In the genomic region with DNA sequence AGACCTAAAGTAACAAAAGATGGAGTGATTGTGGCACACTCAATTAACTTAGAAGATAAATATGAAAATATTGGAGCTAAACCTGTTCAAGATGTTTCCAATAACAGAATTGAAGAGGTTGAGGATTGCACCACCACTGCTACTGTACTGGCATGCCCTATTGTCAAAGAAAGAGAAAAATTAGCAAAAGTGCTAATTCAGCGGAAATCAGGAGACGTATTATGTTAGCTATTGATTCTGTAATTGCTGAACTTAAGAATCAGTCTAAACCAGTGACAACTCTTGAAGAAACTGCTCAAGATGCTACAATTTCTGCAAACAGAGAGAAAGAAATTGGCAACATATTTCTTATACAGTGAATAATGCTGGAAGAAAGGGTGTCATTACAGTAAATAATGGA, we compare ENCODE assay signal across 28 cellular contexts.
"Had no signal": no experiment of that assay in that cellular context is flagged by ENCODE, and none has a peak within 500 bp of the region (broad histone marks: within the 10 kb centered on the region; RNA-seq: fewer than 3 reads in every experiment).

No MANE protein-coding gene starts in this region.

- H3K4me3 ChIP-seq: neural progenitor cell, ovary, psoas muscle, skin epidermis, smooth muscle cell, spleen, suprapubic skin, testis, tibial artery, transverse colon, upper lobe of right lung, uterus had no signal

- H3K9me3 ChIP-seq: ovary, psoas muscle, suprapubic skin, testis, tibial artery, transverse colon, upper lobe of right lung, uterus had no signal

- DNase-seq: natural killer cell; occipital lobe; ovary; posterior cingulate gyrus; psoas muscle; right cardiac atrium; spleen; stimulated activated CD4-positive, alpha-beta T cell treated with anti-CD3 and anti-CD28 coated beads, Interleukin-12 subunit alpha, Interleukin-12 subunit beta, amount 100 ng/mL, for 4 hours; stimulated activated CD4-positive, alpha-beta T cell treated with anti-CD3 and anti-CD28 coated beads, Interleukin-1b, Interleukin-23, amount 100 ng/mL, for 48 hours; stimulated activated CD4-positive, alpha-beta T cell treated with anti-CD3 and anti-CD28 coated beads, Interleukin-4, amount 100 ng/mL, for 1 hour; stimulated activated CD4-positive, alpha-beta T cell treated with anti-CD3 and anti-CD28 coated beads, Interleukin-4, amount 100 ng/mL, for 4 hours; stimulated activated CD8-positive, alpha-beta memory T cell treated with anti-CD3 and anti-CD28 coated beads, Interleukin-4, amount 100 ng/mL, for 48 hours; stimulated activated naive CD4-positive, alpha-beta T cell; stimulated activated naive CD8-positive, alpha-beta T cell treated with anti-CD3 and anti-CD28 coated beads, Interleukin-15, amount 100 ng/mL, for 72 hours; stimulated activated naive CD8-positive, alpha-beta T cell treated with anti-CD3 and anti-CD28 coated beads, Interleukin-15, Interleukin-2, amounts not matched to agents 100 U/mL and 50 U/mL, for 24 hours; substantia nigra; testis; tibial artery; transverse colon; upper lobe of right lung; uterus had no signal

- ATAC-seq: natural killer cell; psoas muscle; right cardiac atrium; sciatic nerve; stimulated activated memory B cell treated with anti-CD40 and anti-IgM and Interleukin-4, amounts not matched to agents 10 μg/mL and 1 μg/mL and 100 μg/mL, for 72 hours; stimulated activated naive CD8-positive, alpha-beta T cell treated with anti-CD3 and anti-CD28 coated beads, Interleukin-15, amount 100 ng/mL, for 72 hours; stimulated activated naive CD8-positive, alpha-beta T cell treated with anti-CD3 and anti-CD28 coated beads, Interleukin-15, Interleukin-2, amounts not matched to agents 100 U/mL and 50 U/mL, for 24 hours; upper lobe of right lung had no signal

- H3K36me3 ChIP-seq: neural progenitor cell, ovary, spleen, suprapubic skin, tibial artery, transverse colon, upper lobe of right lung, uterus had no signal

- H2AFZ ChIP-seq: neural progenitor cell, parathyroid adenoma had no signal

- H3K27ac ChIP-seq: neural progenitor cell, ovary, parathyroid adenoma, psoas muscle, skin epidermis, spleen, suprapubic skin, testis, tibial artery, transverse colon, upper lobe of right lung, uterus had no signal

- H3K9ac ChIP-seq: neural progenitor cell, parathyroid adenoma had no signal

- H3K79me2 ChIP-seq: parathyroid adenoma had no signal

- H3K4me2 ChIP-seq: neural progenitor cell, smooth muscle cell had no signal

- H3K4me1 ChIP-seq: neural progenitor cell, parathyroid adenoma, psoas muscle, spleen, suprapubic skin, testis, tibial artery, transverse colon, upper lobe of right lung, uterus had no signal

- H3K27me3 ChIP-seq: neural progenitor cell, ovary, spleen, suprapubic skin, testis, tibial artery, transverse colon, upper lobe of right lung, uterus had no signal
